ENCODE assay signal across 8 cellular contexts in genomic region chr11:90222152-90222458, GRCh38. TPM values are rescaled to one million over a fixed set of nuclear protein-coding genes. Genes with fewer than 3 reads are reported as not detected.
DNase-seq lines count a peak whose midpoint lies in the region; ATAC-seq, FAIRE-seq and TF ChIP-seq lines count a peak whose summit lies in the region.

No MANE protein-coding gene starts in this region.

- DNase-seq in K562 (ENCODE audit: extremely low read depth in 1 of 4, low spot score in 3 of 4) (no peak), lung (ENCODE audit: low spot score) (no peak), inferior parietal cortex (ENCODE audit: extremely low spot score) (no peak), posterior cingulate gyrus (no peak), NCI-H2107 (lab: John Stamatoyannopoulos, UW) (no peak)

- H3K27ac ChIP-seq in DOHH2 (ENCODE audit: low read depth, low read length) (peak overlapping the region; percentile 50), K562 (ENCODE audit: extremely low read depth, low read depth, low read length) (peak overlapping the region; percentile 83), lung (ENCODE audit: low read depth in 1 of 2, low read length in 1 of 2) (peak overlapping the region; percentile 90 to 97), urinary bladder (ENCODE audit: low read depth) (peak overlapping the region; percentile 86)

- TF ChIP-seq CTCF in DOHH2 (IDR thresholded peaks at IDR 0.05; ENCODE audit: low read depth, low read length, poor library complexity, severe bottlenecking) (no peak), K562 (IDR thresholded peaks at IDR 0.05 in 2 of 3, conservative IDR thresholded peaks at IDR 0.05 in 1 of 3; ENCODE audit: insufficient read depth in 2 of 3, low read depth in 1 of 3, low read length in 3 of 3) (no peak), lung (IDR thresholded peaks at IDR 0.05; ENCODE audit: control extremely low read depth, extremely low read depth) (no peak)

- H3K27me3 ChIP-seq in DOHH2 (ENCODE audit: control insufficient read depth, low read length) = no peaks in the 10 kb centered on the region
- no peaks in the 10 kb centered on the region for H3K27me3 ChIP-seq in K562 (ENCODE audit: control insufficient read depth in 2 of 2, insufficient read depth in 2 of 2, low read length in 2 of 2)
- H3K27me3 ChIP-seq in lung (ENCODE audit: control insufficient read depth, insufficient read depth) = no peaks in the 10 kb centered on the region

- H3K36me3 ChIP-seq in DOHH2 (ENCODE audit: control insufficient read depth, low read length) (peaks cover 51% of the 10 kb centered on the region), K562 (ENCODE audit: control insufficient read depth, insufficient read depth, low read length) (peaks cover 30% of the 10 kb centered on the region; the same call in 2 of the 3 replicates), lung (ENCODE audit: control insufficient read depth in 2 of 2, insufficient read depth in 2 of 2, low read length in 2 of 2) (no peaks in the 10 kb centered on the region), urinary bladder (ENCODE audit: insufficient read depth) (no peaks in the 10 kb centered on the region)

- peaks cover 67% of the 10 kb centered on the region for H3K79me2 ChIP-seq in DOHH2 (ENCODE audit: control insufficient read depth, low read length)
- H3K79me2 ChIP-seq in K562 (ENCODE audit: control insufficient read depth, insufficient read depth, low read length) = peaks cover 82% of the 10 kb centered on the region

- intact Hi-C loops in K562 (cut with micrococcal nuclease) (loop anchor here (2.0 kb wide), 1 partner anchor 19 kb away; no protein-coding TSS in a partner anchor), posterior cingulate gyrus (cut with DNase I) (no loop called here)

- in situ Hi-C loops in K562 (cut with MboI) = no loop called here

- no peak for FAIRE-seq in K562 (lab: Jason Lieb, UNC)

- H4K20me1 ChIP-seq in DOHH2 (ENCODE audit: control insufficient read depth, insufficient read depth, low read depth, low read length) (peaks cover 30% of the 10 kb centered on the region), K562 (replicated peaks; ENCODE audit: control insufficient read depth, insufficient read depth, low read length) (peaks cover 6% of the 10 kb centered on the region; the same call in 1 of the 2 replicates)

- H3K9ac ChIP-seq in K562 (ENCODE audit: insufficient read depth in 1 of 2, low read depth in 2 of 2, low read length in 2 of 2) = peak overlapping the region; percentile 76 to 96

- no peaks in the 10 kb centered on the region for H3K9me2 ChIP-seq in DOHH2 (replicated peaks; ENCODE audit: control insufficient read depth, low read length)

- no peak for TF ChIP-seq EP300 in K562 (IDR thresholded peaks at IDR 0.05; ENCODE audit: low read length)

- no peak for TF ChIP-seq RAD21 in K562 (CRISPR knock-in tag; conservative IDR thresholded peaks at IDR 0.05 in 1 of 2, IDR thresholded peaks at IDR 0.05 in 1 of 2)

- no TSS peak for BruUV-seq in K562 (replicated peaks; lab: Mats Ljungman, UMichigan)

- H3K9me1 ChIP-seq in K562 (ENCODE audit: control insufficient read depth, insufficient read depth, low read length) = no peaks in the 10 kb centered on the region

- 0% methylated on average over 11 of the region's 11 CpGs for WGBS in K562 (ENCODE audit: insufficient coverage, low coverage, missing lambda C conversion rate)
- 1 to 2% methylated on average over 11 of the region's 11 CpGs for WGBS in lung, 2 donors
- 2% methylated on average over 11 of the region's 11 CpGs for WGBS in urinary bladder

- CTCF ChIA-PET in K562 (lab: Yijun Ruan, JAX; ENCODE audit: low intra/inter-chr PET ratio) = no interaction called here

- peak overlapping the region; percentile 92 for H2AFZ ChIP-seq in K562 (ENCODE audit: low read depth, low read length)

- TF ChIP-seq POLR2A in K562 (conservative IDR thresholded peaks at IDR 0.05) = no peak

- H3K4me3 ChIP-seq in DOHH2 (ENCODE audit: low read length) (peak overlapping the region; percentile 79), K562 (peak overlapping the region; percentile 89), lung (peak overlapping the region; percentile 94), urinary bladder (ENCODE audit: low read depth, low read length) (peak overlapping the region; percentile 95)

- H3K4me1 ChIP-seq in DOHH2 (ENCODE audit: control insufficient read depth, low read length) (peaks cover 41% of the 10 kb centered on the region), K562 (replicated peaks in 1 of 2; ENCODE audit: control insufficient read depth in 2 of 2, insufficient read depth in 2 of 2, low read length in 2 of 2) (peaks cover 5 to 9% of the 10 kb centered on the region in 2 experiments; a peak in 4 of 5 replicates), lung (ENCODE audit: control insufficient read depth in 2 of 2, insufficient read depth in 2 of 2, low read length in 2 of 2) (peaks cover 0 to 22% of the 10 kb centered on the region in 2 donors), urinary bladder (ENCODE audit: insufficient read depth) (peaks cover 3% of the 10 kb centered on the region)

- ATAC-seq in HG03025 (IDR thresholded peaks at IDR 0.05; ENCODE audit: low FRiP score, unreplicated experiment) (peak; percentile 15), K562 (peak; percentile 57), lung (ENCODE audit: insufficient read depth, low FRiP score) (no peak)

- H3K9me3 ChIP-seq in DOHH2 (ENCODE audit: control insufficient read depth, insufficient read depth, low read length) (no peaks in the 10 kb centered on the region), K562 (replicated peaks; ENCODE audit: control insufficient read depth, insufficient read depth, low read depth, low read length) (no peaks in the 10 kb centered on the region), lung (ENCODE audit: control insufficient read depth in 2 of 2, insufficient read depth in 1 of 2, low read length in 1 of 2) (no peaks in the 10 kb centered on the region)

- H3F3A ChIP-seq in DOHH2 (ENCODE audit: control insufficient read depth, insufficient read depth) = no peaks in the 10 kb centered on the region

- peak overlapping the region; percentile 69 for H3K4me2 ChIP-seq in DOHH2 (ENCODE audit: low read length)
- H3K4me2 ChIP-seq in K562 (ENCODE audit: insufficient read depth, low read length) = peak overlapping the region; percentile 97

- POLR2A ChIA-PET in K562 (lab: Yijun Ruan, JAX) = interaction anchor here (1.6 kb wide), 2 partner anchors 10 to 12 kb away, joined by 4 to 6 read pairs; no protein-coding TSS in a partner anchor

TF ChIP-seq in K562, 482 proteins besides CTCF, POLR2A, EP300 and RAD21:
- no peak for TF ChIP-seq ZNF184 (CRISPR knock-in tag; IDR thresholded peaks at IDR 0.05)
- TF ChIP-seq BRCA1 (IDR thresholded peaks at IDR 0.05) = no peak
- no peak for TF ChIP-seq BRCA1 (CRISPR knock-in tag; IDR thresholded peaks at IDR 0.05)
- TF ChIP-seq HMBOX1 (IDR thresholded peaks at IDR 0.05) = peak; percentile 41; the same call in 1 of the 2 replicates
- TF ChIP-seq FOXA3 (CRISPR knock-in tag; conservative IDR thresholded peaks at IDR 0.05 in 1 of 2, IDR thresholded peaks at IDR 0.05 in 1 of 2) = no peak
- TF ChIP-seq TAF15 (IDR thresholded peaks at IDR 0.05; ENCODE audit: low read depth, low read length) = no peak
- TF ChIP-seq DEAF1 (CRISPR knock-in tag; IDR thresholded peaks at IDR 0.05) = no peak

RNA-seq across cellular contexts. Expression of gene CHORDC1, which starts 0.7 kb away (rescaled TPM):
- total RNA-seq in K562 (2011; cell fraction: chromatin; rRNA removed; ENCODE audit: low replicate concordance) = 41.8 and 98.6 TPM in 2 replicates
- total RNA-seq in K562 (2011; cell fraction: nucleolus; rRNA removed) = 39.0 and 41.5 TPM in 2 replicates
- total RNA-seq in K562 (2011; cell fraction: nucleoplasm; rRNA removed) = 57.0 and 107 TPM in 2 replicates
- total RNA-seq in K562 (2014; rRNA removed) (73.9 and 74.3 TPM in 2 replicates), K562 (2014; rRNA removed; fragmentation: Illumina TruSeq; extraction: Trizol) (112 and 130 TPM in 2 replicates), K562 (2015; rRNA removed; fragmentation: Illumina TruSeq; extraction: Trizol) (128 and 140 TPM in 2 replicates), K562 (2021) (88.9 and 103 TPM in 2 replicates), lung (10 to 100 TPM; 23.3 to 80.4 TPM), urinary bladder (50.1 TPM)
- polyA plus RNA-seq in K562 (2011; rRNA removed) (46.3 and 72.2 TPM in 2 replicates), K562 (2014; fragmentation: Illumina TruSeq; extraction: Trizol) (98.9 and 130 TPM in 2 replicates), K562 (2014; fragmentation: Nextera tagmentation; extraction: Ambion mirVana) (100 to 1,000 TPM; 112 to 148 TPM), K562 (2014; rRNA removed) (68.7 and 79.0 TPM in 2 replicates), lung (10 to 100 TPM; 20.4 to 22.0 TPM), urinary bladder (24.0 TPM)
- 23.7 and 43.6 TPM in 2 replicates for polyA plus RNA-seq in K562 (2011; cell fraction: cytosol; rRNA removed)
- polyA plus RNA-seq in K562 (2011; cell fraction: nucleus; rRNA removed) = 38.6 and 47.6 TPM in 2 replicates
- 45.0 and 118 TPM in 2 replicates for polyA plus RNA-seq in K562 (2012)
- 88.3 and 118 TPM in 2 replicates for polyA minus RNA-seq in K562 (2011; rRNA and poly(A)+ RNA removed)
- 44.4 and 52.3 TPM in 2 replicates for polyA minus RNA-seq in K562 (2011; cell fraction: cytosol; rRNA and poly(A)+ RNA removed)
- 84.6 and 127 TPM in 2 replicates for polyA minus RNA-seq in K562 (2011; cell fraction: nucleus; rRNA and poly(A)+ RNA removed)
